9 cellular contexts compared by ENCODE assay signal in the genomic region with DNA sequence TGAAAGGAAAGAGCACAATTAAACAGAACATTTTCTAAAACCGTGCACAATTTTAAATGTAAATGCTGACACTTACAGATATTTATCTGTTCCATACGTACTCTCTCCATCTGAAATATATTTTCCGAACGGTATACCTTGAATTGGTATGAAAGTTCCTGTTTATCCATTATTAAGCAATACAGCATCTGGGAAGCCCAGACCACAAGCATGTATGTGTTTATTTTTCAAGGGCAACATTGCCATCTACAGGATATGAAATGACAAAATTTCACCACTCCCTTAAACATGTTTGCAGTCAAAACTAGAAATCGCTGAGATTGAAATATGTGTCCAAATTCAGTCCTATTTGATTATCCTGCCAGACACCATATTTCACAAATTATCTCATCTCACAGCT.
A peak's percentile ranks its signal among the peaks of the same experiment; 100 is the strongest.
DNase-seq lines count a peak whose midpoint lies in the region; ATAC-seq, FAIRE-seq and TF ChIP-seq lines count a peak whose summit lies in the region.
"Had no signal": no experiment of that assay in that cellular context is flagged by ENCODE, and none has a peak within 500 bp of the region (broad histone marks: within the 10 kb centered on the region; RNA-seq: fewer than 3 reads in every experiment).

No MANE protein-coding gene starts in this region.

- no peak for FAIRE-seq in small intestine (lab: Jason Lieb, UNC)

- ATAC-seq in foreskin keratinocyte, result peak; percentile 72
- ATAC-seq in HG02642 (IDR thresholded peaks at IDR 0.05; ENCODE audit: poor library complexity, unreplicated experiment), result no peak

- no peak for TF ChIP-seq EP300 in ovary (IDR thresholded peaks at IDR 0.05)

- peak; percentile 87 for DNase-seq in G401 (ENCODE audit: low spot score)
- DNase-seq in MV-4-11 (lab: John Stamatoyannopoulos, UW), result peak; percentile 34
- peak in 1 of 2 experiments; percentile 50 for DNase-seq in SJSA1 (ENCODE audit: low read depth in 1 of 2, low spot score in 2 of 2)
- DNase-seq in foreskin keratinocyte, result peak; percentile 10 to 45
- peak; percentile 9 for DNase-seq in small intestine
- no peak for DNase-seq in ovary
- no peak for DNase-seq in thyroid gland

- no peaks in the 10 kb centered on the region for H3K36me3 ChIP-seq in SJSA1
- no peaks in the 10 kb centered on the region for H3K36me3 ChIP-seq in small intestine (ENCODE audit: control insufficient read depth in 2 of 2, insufficient read depth in 2 of 2, low read length in 2 of 2)
- H3K36me3 ChIP-seq in ovary, result no peaks in the 10 kb centered on the region
- H3K36me3 ChIP-seq in thyroid gland, result no peaks in the 10 kb centered on the region
- H3K36me3 ChIP-seq: neutrophil had no signal

- in situ Hi-C loops in G401 (cut with HindIII; ENCODE audit: low sequenced_read_pairs), result no loop called here

- no peaks in the 10 kb centered on the region for H3K9me3 ChIP-seq in SJSA1 (replicated peaks)
- no peaks in the 10 kb centered on the region for H3K9me3 ChIP-seq in small intestine (ENCODE audit: control insufficient read depth, low read depth)
- H3K9me3 ChIP-seq in ovary, result no peaks in the 10 kb centered on the region
- H3K9me3 ChIP-seq in thyroid gland, result no peaks in the 10 kb centered on the region
- H3K9me3 ChIP-seq: neutrophil had no signal

- H3K27ac ChIP-seq in SJSA1 (peak overlapping the region; percentile 20; the same call in 1 of the 2 replicates), foreskin keratinocyte (no peak overlapping the region), small intestine (ENCODE audit: low read depth in 1 of 2, low read length in 1 of 2) (no peak overlapping the region), ovary (no peak overlapping the region), thyroid gland (no peak overlapping the region)
- H3K27ac ChIP-seq: neutrophil had no signal

- intact Hi-C loops in ovary (cut with DNase I), result no loop called here
- intact Hi-C loops in thyroid gland (cut with DNase I), result no loop called here

- H3K27me3 ChIP-seq in SJSA1 (replicated peaks) (no peaks in the 10 kb centered on the region), foreskin keratinocyte (peaks cover 2% of the 10 kb centered on the region), small intestine (ENCODE audit: control insufficient read depth in 2 of 2, insufficient read depth in 2 of 2, low read length in 2 of 2) (no peaks in the 10 kb centered on the region), ovary (no peaks in the 10 kb centered on the region), thyroid gland (no peaks in the 10 kb centered on the region)
- H3K27me3 ChIP-seq: neutrophil had no signal

- TF ChIP-seq POLR2A in ovary (IDR thresholded peaks at IDR 0.05) (no peak), thyroid gland (IDR thresholded peaks at IDR 0.05) (no peak)

- H3K4me3 ChIP-seq in SJSA1 (no peak overlapping the region), small intestine (ENCODE audit: low read depth in 1 of 2, low read length in 2 of 2) (no peak overlapping the region), ovary (no peak overlapping the region), thyroid gland (replicated peaks in 1 of 3) (no peak overlapping the region)

- 20 to 36% (median 32%) methylated on average over 5 of the region's 5 CpGs for WGBS in small intestine, 3 donors
- 5 to 8% (median 6%) methylated on average over 5 of the region's 5 CpGs for WGBS in ovary, 3 donors
- 42 to 56% methylated on average over 5 of the region's 5 CpGs for WGBS in thyroid gland, 2 donors

- H3K4me1 ChIP-seq in SJSA1 (replicated peaks) (peaks cover 14% of the 10 kb centered on the region), foreskin keratinocyte (no peaks in the 10 kb centered on the region), small intestine (ENCODE audit: control insufficient read depth in 2 of 2, insufficient read depth in 1 of 2, low read depth in 1 of 2, low read length in 1 of 2) (no peaks in the 10 kb centered on the region), ovary (ENCODE audit: insufficient read depth) (peaks cover 1% of the 10 kb centered on the region), thyroid gland (no peaks in the 10 kb centered on the region)

- TF ChIP-seq CTCF in foreskin keratinocyte (conservative IDR thresholded peaks at IDR 0.05) (peak; percentile 60), ovary (IDR thresholded peaks at IDR 0.05) (peak in 1 of 3 donors; percentile 15), thyroid gland (IDR thresholded peaks at IDR 0.05) (peak in 3 of 6 experiments; percentile 28 to 34 (median 28))

Comparison
In these comparisons a context has a peak if more than half of its experiments do, and no peak if none do; other contexts are left out.
1. DNase-seq: peak in G401 (single experiment), MV-4-11 (single experiment), foreskin keratinocyte (2 of 2) and small intestine (single experiment); none in ovary (0 of 5) and thyroid gland (0 of 2).